In the genomic region with DNA sequence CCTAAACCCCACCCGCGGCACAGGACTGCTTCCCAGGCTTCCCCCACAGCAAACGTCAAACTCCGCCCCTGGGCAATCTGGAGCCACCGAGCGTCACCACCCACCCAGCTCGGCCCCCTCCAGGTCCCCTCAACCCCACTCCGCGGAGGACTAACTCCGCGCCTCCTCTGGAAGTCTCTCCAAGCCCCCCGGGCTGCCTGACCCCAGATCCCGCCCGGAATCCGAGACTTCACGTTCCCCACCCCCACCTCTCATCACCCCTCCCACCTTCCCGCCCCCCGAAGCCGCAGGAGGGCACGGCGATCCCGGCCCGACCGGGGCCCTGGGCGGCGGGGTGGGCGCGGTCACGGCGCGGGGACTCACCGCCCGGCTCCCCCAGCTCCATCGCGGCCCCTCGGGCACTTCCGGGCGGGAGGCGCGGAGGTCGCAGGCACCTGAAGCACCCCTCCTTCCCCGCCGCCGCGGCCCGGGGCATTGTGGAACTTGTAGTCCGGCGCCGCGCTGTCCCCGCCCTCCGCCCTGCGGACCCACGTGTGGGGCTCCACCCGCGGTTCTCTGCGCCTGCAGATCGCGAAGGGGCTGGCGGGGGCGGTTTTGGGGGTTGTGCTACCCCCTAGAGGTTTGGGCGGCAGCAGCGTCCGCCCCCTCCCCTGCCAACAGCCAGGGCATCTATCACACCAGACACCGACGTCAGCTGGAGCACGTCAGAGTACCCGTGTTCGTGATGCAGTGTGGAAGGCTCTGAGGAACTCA, we compare ENCODE assay signal across 8 cellular contexts. TPM values are rescaled to one million over a fixed set of nuclear protein-coding genes. Genes with fewer than 3 reads are reported as not detected.
DNase-seq lines count a peak whose midpoint lies in the region; ATAC-seq and TF ChIP-seq lines count a peak whose summit lies in the region.

A gene with protein sequence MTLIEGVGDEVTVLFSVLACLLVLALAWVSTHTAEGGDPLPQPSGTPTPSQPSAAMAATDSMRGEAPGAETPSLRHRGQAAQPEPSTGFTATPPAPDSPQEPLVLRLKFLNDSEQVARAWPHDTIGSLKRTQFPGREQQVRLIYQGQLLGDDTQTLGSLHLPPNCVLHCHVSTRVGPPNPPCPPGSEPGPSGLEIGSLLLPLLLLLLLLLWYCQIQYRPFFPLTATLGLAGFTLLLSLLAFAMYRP (minus strand): TSS at position 423 of the 753 bp plus-strand sequence. CDS start 930 bp downstream, outside the sequence.

- peak within 1 kb of the TSS; percentile 99 for H3K4me3 ChIP-seq in A673 (ENCODE audit: low read depth, low read length, poor library complexity, severe bottlenecking)

- H3K27me3 ChIP-seq in A673 (replicated peaks; ENCODE audit: insufficient read depth, low read depth, low read length, poor library complexity), result no peaks in the 10 kb centered on the region

- ATAC-seq in HG03066 (IDR thresholded peaks at IDR 0.05; ENCODE audit: low read depth, unreplicated experiment), result peak; percentile 42

- H3K4me1 ChIP-seq in A673 (ENCODE audit: insufficient read depth, low read length, poor library complexity, severe bottlenecking), result peaks cover 48% of the 10 kb centered on the region

- H3K36me3 Mint-ChIP-seq in activated CD4-positive, alpha-beta memory T cell treated with anti-CD3 and anti-CD28 coated beads, Interleukin-2, amount 10 ng/mL, durations not matched to agents 7 days and 5 days (ENCODE audit: low read depth), result peaks cover 12% of the 10 kb centered on the region
- no peaks in the 10 kb centered on the region for H3K36me3 Mint-ChIP-seq in mesothelial cell of epicardium

- no peaks in the 10 kb centered on the region for H3K9me3 Mint-ChIP-seq in activated CD4-positive, alpha-beta memory T cell treated with anti-CD3 and anti-CD28 coated beads, Interleukin-2, amount 10 ng/mL, durations not matched to agents 7 days and 5 days
- no peaks in the 10 kb centered on the region for H3K9me3 Mint-ChIP-seq in mesothelial cell of epicardium

- no TSS peak for BruUV-seq in A673 (replicated peaks; lab: Mats Ljungman, UMichigan)

- peaks cover 47% of the 10 kb centered on the region for H3K4me1 Mint-ChIP-seq in activated CD4-positive, alpha-beta memory T cell treated with anti-CD3 and anti-CD28 coated beads, Interleukin-2, amount 10 ng/mL, durations not matched to agents 7 days and 5 days
- H3K4me1 Mint-ChIP-seq in mesothelial cell of epicardium, result peaks cover 46% of the 10 kb centered on the region

- H3K27me3 Mint-ChIP-seq in activated CD4-positive, alpha-beta memory T cell treated with anti-CD3 and anti-CD28 coated beads, Interleukin-2, amount 10 ng/mL, durations not matched to agents 7 days and 5 days, result peaks cover 10% of the 10 kb centered on the region
- no peaks in the 10 kb centered on the region for H3K27me3 Mint-ChIP-seq in mesothelial cell of epicardium (ENCODE audit: low read depth)

- DNase-seq in A673 (ENCODE audit: low spot score), result peak; percentile 83
- peak; percentile 56 for DNase-seq in NCI-H345 treated with DMSO at 0.1 percent for 48 hours (lab: John Stamatoyannopoulos, UW; ENCODE audit: unreplicated experiment)
- DNase-seq in activated CD4-positive, alpha-beta memory T cell treated with anti-CD3 and anti-CD28 coated beads, Interleukin-2, amount 10 ng/mL, durations not matched to agents 7 days and 5 days, result peak; percentile 85
- peak; percentile 82 for DNase-seq in effector CD8-positive, alpha-beta T cell (lab: John Stamatoyannopoulos, UW)
- DNase-seq in mesothelial cell of epicardium (ENCODE audit: low spot score in 2 of 2, unreplicated experiment in 2 of 2), result peak in 1 of 2 experiments; percentile 80
- peak; percentile 64 to 73 for DNase-seq in stimulated activated CD8-positive, alpha-beta memory T cell treated with anti-CD3 and anti-CD28 coated beads, Interleukin-2, amount 100 ng/mL, for 1 hour (ENCODE audit: low read depth in 2 of 2)

- no peaks in the 10 kb centered on the region for H3K36me3 ChIP-seq in A673 (ENCODE audit: insufficient read depth, low read length, poor library complexity, severe bottlenecking)

- CTCF ChIA-PET in A673 (lab: Charles Lee), result no interaction called here
- CTCF ChIA-PET in activated CD4-positive, alpha-beta memory T cell treated with anti-CD3 and anti-CD28 coated beads, Interleukin-2, amount 10 ng/mL, durations not matched to agents 7 days and 5 days (lab: Charles Lee), result interaction anchor here (0.7 to 1.4 kb wide), 2 partner anchors 27 to 65 kb away, joined by 3 read pairs; no protein-coding TSS in a partner anchor

- no peaks in the 10 kb centered on the region for H3K9me3 ChIP-seq in A673 (ENCODE audit: low read depth, low read length, poor library complexity, severe bottlenecking)

- intact Hi-C loops in A673 (cut with micrococcal nuclease; ENCODE audit: unreplicated experiment), result no loop called here

- H3K27ac ChIP-seq in A673 (ENCODE audit: low read depth, low read length, poor library complexity, severe bottlenecking), result peak within 1 kb of the TSS; percentile 95

- peak; percentile 57 for TF ChIP-seq POLR2A in GM18526 (IDR thresholded peaks at IDR 0.05; ENCODE audit: extremely low read depth, insufficient read length)

- TF ChIP-seq CTCF in A673 (conservative IDR thresholded peaks at IDR 0.05; ENCODE audit: low read depth, low read length) (no peak), mesothelial cell of epicardium (IDR thresholded peaks at IDR 0.05; ENCODE audit: unreplicated experiment) (no peak)

- peak within 1 kb of the TSS; percentile 79 for H3K27ac Mint-ChIP-seq in activated CD4-positive, alpha-beta memory T cell treated with anti-CD3 and anti-CD28 coated beads, Interleukin-2, amount 10 ng/mL, durations not matched to agents 7 days and 5 days
- H3K27ac Mint-ChIP-seq in mesothelial cell of epicardium, result peak within 1 kb of the TSS; percentile 41

- POLR2A ChIA-PET in A673 (lab: Charles Lee; ENCODE audit: low non-redundant PET), result no interaction called here
- POLR2A ChIA-PET in activated CD4-positive, alpha-beta memory T cell treated with anti-CD3 and anti-CD28 coated beads, Interleukin-2, amount 10 ng/mL, durations not matched to agents 7 days and 5 days (lab: Charles Lee), result interaction anchor here (1.4 to 3.2 kb wide), 3 partner anchors 23 to 69 kb away, joined by 4 to 11 read pairs (median 6); a partner anchor contains a TSS

- peak within 1 kb of the TSS; percentile 88 for H3K4me3 Mint-ChIP-seq in activated CD4-positive, alpha-beta memory T cell treated with anti-CD3 and anti-CD28 coated beads, Interleukin-2, amount 10 ng/mL, durations not matched to agents 7 days and 5 days
- H3K4me3 Mint-ChIP-seq in mesothelial cell of epicardium, result peak within 1 kb of the TSS; percentile 72

RNA-seq across cellular contexts. Expression of the gene that starts here (rescaled TPM):
- 43.8 and 44.7 TPM in 2 replicates for total RNA-seq in A673 (2021)
- total RNA-seq in activated CD4-positive, alpha-beta memory T cell treated with anti-CD3 and anti-CD28 coated beads, Interleukin-2, amount 10 ng/mL, durations not matched to agents 7 days and 5 days, result 10 to 100 TPM; 80.3 to 81.1 TPM
- total RNA-seq in mesothelial cell of epicardium, result 34.7 to 38.4 TPM (median 36.5 TPM) in 3 replicates
